In genomic region chr7:107890493-107890961, GRCh38 we compare ENCODE assay signal across 8 cellular contexts. TPM values are rescaled to one million over a fixed set of nuclear protein-coding genes. Genes with fewer than 3 reads are reported as not detected.
DNase-seq lines count a peak whose midpoint lies in the region; ATAC-seq and TF ChIP-seq lines count a peak whose summit lies in the region.

No MANE protein-coding gene starts in this region.

- H3K27me3 Mint-ChIP-seq in activated CD4-positive, alpha-beta T cell treated with anti-CD3 and anti-CD28 coated beads, Interleukin-2, amount 10 ng/mL, durations not matched to agents 7 days and 5 days = peaks cover 3% of the 10 kb centered on the region
- no peaks in the 10 kb centered on the region for H3K27me3 Mint-ChIP-seq in activated CD8-positive, alpha-beta T cell treated with anti-CD3 and anti-CD28 coated beads for 36 hours

- in situ Hi-C loops in KBM-7 (cut with MboI; ENCODE audit: low pct_unique_long_range_greater_than_20kb, low sequenced_read_pairs) = no loop called here

- H3K27ac ChIP-seq in right atrium auricular region = peak overlapping the region; percentile 92 to 99
- H3K27ac ChIP-seq in skin epidermis = peak overlapping the region in 20 of 21 experiments; percentile 82 to 98 (median 95)

- POLR2A ChIA-PET in activated CD4-positive, alpha-beta T cell treated with anti-CD3 and anti-CD28 coated beads, Interleukin-2, amount 10 ng/mL, durations not matched to agents 7 days and 5 days (lab: Charles Lee) = interaction anchor here (0.7 kb wide), 1 partner anchor 10 kb away, joined by 4 read pairs; no protein-coding TSS in a partner anchor
- POLR2A ChIA-PET in activated CD8-positive, alpha-beta T cell treated with anti-CD3 and anti-CD28 coated beads for 36 hours (lab: Charles Lee) = interaction anchor here (0.9 to 3.4 kb wide), 6 partner anchors 9 to 723 kb away, joined by 3 to 15 read pairs (median 4); partner anchors contain the start of gene CBLL1

- peaks cover 5% of the 10 kb centered on the region for H3K9me3 Mint-ChIP-seq in activated CD4-positive, alpha-beta T cell treated with anti-CD3 and anti-CD28 coated beads, Interleukin-2, amount 10 ng/mL, durations not matched to agents 7 days and 5 days
- peaks cover 2% of the 10 kb centered on the region for H3K9me3 Mint-ChIP-seq in activated CD8-positive, alpha-beta T cell treated with anti-CD3 and anti-CD28 coated beads for 36 hours

- no peak for TF ChIP-seq CTCF in activated CD8-positive, alpha-beta T cell treated with anti-CD3 and anti-CD28 coated beads for 36 hours (IDR thresholded peaks at IDR 0.05)
- TF ChIP-seq CTCF in right atrium auricular region (IDR thresholded peaks at IDR 0.05) = no peak

- DNase-seq in activated CD4-positive, alpha-beta T cell treated with anti-CD3 and anti-CD28 coated beads, Interleukin-2, amount 10 ng/mL, durations not matched to agents 7 days and 5 days = peak; percentile 22
- no peak for DNase-seq in activated CD4-positive, alpha-beta T cell treated with anti-CD3 and anti-CD28 coated beads for 1 hour
- DNase-seq in activated CD8-positive, alpha-beta T cell treated with anti-CD3 and anti-CD28 coated beads for 36 hours = peak; percentile 27
- DNase-seq in right atrium auricular region (ENCODE audit: low spot score) (no peak), SHP77 treated with DMSO at 0.1 percent for 48 hours (lab: John Stamatoyannopoulos, UW) (no peak), KBM-7 (no peak)

- peak overlapping the region; percentile 98 for H3K27ac Mint-ChIP-seq in activated CD4-positive, alpha-beta T cell treated with anti-CD3 and anti-CD28 coated beads, Interleukin-2, amount 10 ng/mL, durations not matched to agents 7 days and 5 days
- H3K27ac Mint-ChIP-seq in activated CD8-positive, alpha-beta T cell treated with anti-CD3 and anti-CD28 coated beads for 36 hours = peak overlapping the region; percentile 97

- peaks cover 4% of the 10 kb centered on the region for H3K36me3 ChIP-seq in right atrium auricular region

- H3K27me3 ChIP-seq in right atrium auricular region = no peaks in the 10 kb centered on the region

- peaks cover 24% of the 10 kb centered on the region for H3K36me3 Mint-ChIP-seq in activated CD4-positive, alpha-beta T cell treated with anti-CD3 and anti-CD28 coated beads, Interleukin-2, amount 10 ng/mL, durations not matched to agents 7 days and 5 days (ENCODE audit: low read depth)
- H3K36me3 Mint-ChIP-seq in activated CD8-positive, alpha-beta T cell treated with anti-CD3 and anti-CD28 coated beads for 36 hours (ENCODE audit: low read depth) = peaks cover 23% of the 10 kb centered on the region

- ATAC-seq in HG03135 (IDR thresholded peaks at IDR 0.05; ENCODE audit: unreplicated experiment) = peak; percentile 4
- ATAC-seq in activated CD8-positive, alpha-beta T cell treated with anti-CD3 and anti-CD28 coated beads for 36 hours = peak; percentile 12

- CTCF ChIA-PET in activated CD4-positive, alpha-beta T cell treated with anti-CD3 and anti-CD28 coated beads, Interleukin-2, amount 10 ng/mL, durations not matched to agents 7 days and 5 days (lab: Charles Lee) = interaction anchor here (0.6 to 3.3 kb wide), 5 partner anchors 11 to 812 kb away, joined by 3 to 20 read pairs (median 4); no protein-coding TSS in a partner anchor
- CTCF ChIA-PET in activated CD8-positive, alpha-beta T cell treated with anti-CD3 and anti-CD28 coated beads for 36 hours (lab: Charles Lee) = interaction anchor here (0.6 to 5.5 kb wide), 5 partner anchors 10 to 255 kb away, joined by 4 to 48 read pairs (median 10); partner anchors contain the start of gene CBLL1

- peak overlapping the region; percentile 96 for H3K4me3 Mint-ChIP-seq in activated CD4-positive, alpha-beta T cell treated with anti-CD3 and anti-CD28 coated beads, Interleukin-2, amount 10 ng/mL, durations not matched to agents 7 days and 5 days
- peak overlapping the region; percentile 87 for H3K4me3 Mint-ChIP-seq in activated CD8-positive, alpha-beta T cell treated with anti-CD3 and anti-CD28 coated beads for 36 hours

- peak overlapping the region; percentile 55 to 80 for H3K4me3 ChIP-seq in right atrium auricular region
- peak overlapping the region; percentile 63 to 89 (median 78) for H3K4me3 ChIP-seq in skin epidermis

- H3K9me3 ChIP-seq in right atrium auricular region = no peaks in the 10 kb centered on the region

- intact Hi-C loops in activated CD8-positive, alpha-beta T cell treated with anti-CD3 and anti-CD28 coated beads for 36 hours (cut with micrococcal nuclease) = no loop called here

- peaks cover 0 to 30% of the 10 kb centered on the region in 2 donors for H3K4me1 ChIP-seq in right atrium auricular region

- H3K4me1 Mint-ChIP-seq in activated CD4-positive, alpha-beta T cell treated with anti-CD3 and anti-CD28 coated beads, Interleukin-2, amount 10 ng/mL, durations not matched to agents 7 days and 5 days = peaks cover 37% of the 10 kb centered on the region
- peaks cover 32% of the 10 kb centered on the region for H3K4me1 Mint-ChIP-seq in activated CD8-positive, alpha-beta T cell treated with anti-CD3 and anti-CD28 coated beads for 36 hours (ENCODE audit: low read depth)

RNA-seq across cellular contexts. Expression of gene DLD, which starts 0.5 kb away (rescaled TPM):
- total RNA-seq in activated CD4-positive, alpha-beta T cell treated with anti-CD3 and anti-CD28 coated beads, Interleukin-2, amount 10 ng/mL, durations not matched to agents 7 days and 5 days = 10 to 100 TPM; 54.1 to 60.5 TPM
- 100 to 1,000 TPM in 1 of 2 experiments, 10 to 100 TPM in 1; 99.8 to 102 TPM for total RNA-seq in activated CD8-positive, alpha-beta T cell treated with anti-CD3 and anti-CD28 coated beads for 36 hours
- 100 to 1,000 TPM in 1 of 2 donors, 10 to 100 TPM in 1; 52.9 to 153 TPM for total RNA-seq in right atrium auricular region

Comparison
In these comparisons a context has a peak if more than half of its experiments do, and no peak if none do; other contexts are left out.
1. DNase-seq: peak in activated CD4-positive, alpha-beta T cell treated with anti-CD3 and anti-CD28 coated beads, Interleukin-2, amount 10 ng/mL, durations not matched to agents 7 days and 5 days (single experiment) and activated CD8-positive, alpha-beta T cell treated with anti-CD3 and anti-CD28 coated beads for 36 hours (single experiment); none in activated CD4-positive, alpha-beta T cell treated with anti-CD3 and anti-CD28 coated beads for 1 hour (single experiment), right atrium auricular region (single experiment), SHP77 treated with DMSO at 0.1 percent for 48 hours (single experiment) and KBM-7 (single experiment).